In the genomic region with DNA sequence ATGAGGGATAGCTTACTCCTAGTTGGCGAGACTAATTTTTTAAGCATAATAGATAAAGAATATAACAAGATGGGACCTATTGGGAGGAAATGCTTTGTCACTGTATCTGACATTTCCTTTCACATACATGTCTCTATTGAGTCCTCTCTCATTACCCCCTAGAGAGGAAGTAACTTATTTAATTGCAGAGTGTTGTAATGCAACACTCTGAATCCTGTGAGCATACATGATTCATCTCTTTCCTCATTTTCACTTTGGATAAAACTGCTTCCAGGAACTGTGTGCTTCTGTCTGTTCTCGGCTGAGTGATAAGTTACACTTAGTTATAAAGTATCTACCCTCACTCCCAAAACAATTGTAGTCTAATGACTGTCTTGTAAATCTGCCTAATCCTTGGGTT, we compare ENCODE assay signal across 21 cellular contexts.
DNase-seq lines count a peak whose midpoint lies in the region; ATAC-seq, FAIRE-seq and TF ChIP-seq lines count a peak whose summit lies in the region.
"Had no signal": no experiment of that assay in that cellular context is flagged by ENCODE, and none has a peak within 500 bp of the region (broad histone marks: within the 10 kb centered on the region; RNA-seq: fewer than 3 reads in every experiment).

No MANE protein-coding gene starts in this region.

- H3K27ac ChIP-seq in H1 (ENCODE audit: low read depth, low read length) = no peak overlapping the region
- no peak overlapping the region for H3K27ac ChIP-seq in mesenchymal stem cell (ENCODE audit: low read length, poor library complexity, severe bottlenecking)
- H3K27ac ChIP-seq in suprapubic skin = no peak overlapping the region
- H3K27ac ChIP-seq: colonic mucosa, heart right ventricle, SJCRH30 had no signal

- H4K91ac ChIP-seq in H1 (replicated peaks; ENCODE audit: insufficient read length, low read length) (peak overlapping the region; percentile 26), mesenchymal stem cell (ENCODE audit: low read length) (no peak overlapping the region)

- H2BK20ac ChIP-seq in H1 (ENCODE audit: low read length) = 0 out of 2 replicates have a peak overlapping the region, but pooled peaks have one; percentile 62

- H2BK12ac ChIP-seq in H1 (ENCODE audit: low read depth, low read length) = no peak overlapping the region
- no peak overlapping the region for H2BK12ac ChIP-seq in mesenchymal stem cell (ENCODE audit: low read length in 2 of 2)

- H3K23me2 ChIP-seq in H1 (ENCODE audit: low read depth, low read length) = no peaks in the 10 kb centered on the region

- H3K9me3 ChIP-seq in H1 (ENCODE audit: insufficient read depth in 2 of 2, low read depth in 1 of 2, low read length in 1 of 2) (no peaks in the 10 kb centered on the region), mesenchymal stem cell (ENCODE audit: control insufficient read depth, low read length) (no peaks in the 10 kb centered on the region), suprapubic skin (no peaks in the 10 kb centered on the region)
- H3K9me3 ChIP-seq: colonic mucosa, SJCRH30 had no signal

- H2BK120ac ChIP-seq in H1 (replicated peaks; ENCODE audit: low read depth, low read length) = no peak overlapping the region
- H2BK120ac ChIP-seq in mesenchymal stem cell (ENCODE audit: low read depth, low read length) = no peak overlapping the region

- no peaks in the 10 kb centered on the region for H3K36me3 Mint-ChIP-seq in activated T-helper 17 cell treated with anti-CD3 and anti-CD28 coated beads, Interleukin-2, amount 50 U/mL, for 72 hours (ENCODE audit: low read depth)
- H3K36me3 Mint-ChIP-seq: activated CD8-positive, alpha-beta memory T cell treated with anti-CD3 and anti-CD28 coated beads, Interleukin-2, amount 10 ng/mL, durations not matched to agents 7 days and 5 days; IgD-negative memory B cell had no signal

- H3K4me2 ChIP-seq in H1 (ENCODE audit: insufficient read depth in 1 of 2, low read depth in 2 of 2, low read length in 2 of 2) (0 out of 4 replicates have a peak overlapping the region, but pooled peaks of 1 of the 2 experiments have one; percentile 9), mesenchymal stem cell (ENCODE audit: low read length, poor library complexity, severe bottlenecking) (no peak overlapping the region)

- H3K79me1 ChIP-seq in H1 (ENCODE audit: low read depth, low read length) (no peaks in the 10 kb centered on the region), mesenchymal stem cell (replicated peaks; ENCODE audit: low read length, poor library complexity, severe bottlenecking) (no peaks in the 10 kb centered on the region)

- no peak overlapping the region for H3K23ac ChIP-seq in H1 (ENCODE audit: insufficient read length)
- no peak overlapping the region for H3K23ac ChIP-seq in mesenchymal stem cell (ENCODE audit: low read length in 2 of 2)

- H3K79me2 ChIP-seq in H1 (ENCODE audit: control insufficient read depth in 1 of 2, insufficient read depth in 2 of 2, low read length in 2 of 2) = no peaks in the 10 kb centered on the region

- no peak overlapping the region; the same call in 1 of the 2 replicates for H3K18ac ChIP-seq in H1 (ENCODE audit: extremely low read depth, low read length)
- no peak overlapping the region for H3K18ac ChIP-seq in mesenchymal stem cell (ENCODE audit: low read depth in 1 of 2, low read length in 2 of 2)

- H3K4me3 Mint-ChIP-seq in activated T-helper 17 cell treated with anti-CD3 and anti-CD28 coated beads, Interleukin-2, amount 50 U/mL, for 72 hours = no peak overlapping the region
- H3K4me3 Mint-ChIP-seq: activated CD8-positive, alpha-beta memory T cell treated with anti-CD3 and anti-CD28 coated beads, Interleukin-2, amount 10 ng/mL, durations not matched to agents 7 days and 5 days; IgD-negative memory B cell; T-helper 2 cell treated with Interferon-gamma antibody and Interleukin-4, amounts not matched to agents 5 μg/mL and 100 μg/mL, for 36 hours had no signal

- 89% methylated on average over 2 of the region's 2 CpGs; no CpG with 5 or more reads in 1 of the 2 experiments for WGBS in H1 (ENCODE audit: extremely low coverage in 1 of 2, insufficient coverage in 1 of 2, insufficient read length in 1 of 2, insufficient replicate concordance in 2 of 2, low coverage in 1 of 2, low lambda C conversion rate in 2 of 2, missing lambda C conversion rate in 1 of 2), 2 experiments
- WGBS in mesenchymal stem cell = 74% methylated on average over 2 of the region's 2 CpGs
- WGBS in suprapubic skin = 64% methylated on average over 2 of the region's 2 CpGs

- no peaks in the 10 kb centered on the region for H3K27me3 Mint-ChIP-seq in activated T-helper 17 cell treated with anti-CD3 and anti-CD28 coated beads, Interleukin-2, amount 50 U/mL, for 72 hours
- H3K27me3 Mint-ChIP-seq: activated CD8-positive, alpha-beta memory T cell treated with anti-CD3 and anti-CD28 coated beads, Interleukin-2, amount 10 ng/mL, durations not matched to agents 7 days and 5 days; IgD-negative memory B cell had no signal

- H2BK15ac ChIP-seq in H1 (ENCODE audit: low read length) (no peak overlapping the region), mesenchymal stem cell (ENCODE audit: low read depth, poor library complexity, severe bottlenecking) (no peak overlapping the region)

- H3K27ac Mint-ChIP-seq in activated T-helper 17 cell treated with anti-CD3 and anti-CD28 coated beads, Interleukin-2, amount 50 U/mL, for 72 hours = no peak overlapping the region
- H3K27ac Mint-ChIP-seq: activated CD8-positive, alpha-beta memory T cell treated with anti-CD3 and anti-CD28 coated beads, Interleukin-2, amount 10 ng/mL, durations not matched to agents 7 days and 5 days; IgD-negative memory B cell; T-helper 2 cell treated with Interferon-gamma antibody and Interleukin-4, amounts not matched to agents 5 μg/mL and 100 μg/mL, for 36 hours had no signal

- TF ChIP-seq CTCF in H1 (IDR thresholded peaks at IDR 0.05; ENCODE audit: control extremely low read depth in 1 of 3, insufficient read depth in 1 of 3, low read depth in 1 of 3, low read length in 3 of 3) (no peak), suprapubic skin (IDR thresholded peaks at IDR 0.05) (no peak)

- CTCF ChIA-PET in H1 (lab: Charles Lee; ENCODE audit: partially characterized antibody) = interaction anchor here (0.5 kb wide), 1 partner anchor 804 kb away, joined by 3 read pairs; no protein-coding TSS in a partner anchor

- no peak overlapping the region for H4K8ac ChIP-seq in H1 (ENCODE audit: extremely low read depth, insufficient read depth, low read length)
- no peak overlapping the region for H4K8ac ChIP-seq in mesenchymal stem cell (ENCODE audit: low read length)

- no peaks in the 10 kb centered on the region for H3K4me1 Mint-ChIP-seq in activated T-helper 17 cell treated with anti-CD3 and anti-CD28 coated beads, Interleukin-2, amount 50 U/mL, for 72 hours
- H3K4me1 Mint-ChIP-seq: activated CD8-positive, alpha-beta memory T cell treated with anti-CD3 and anti-CD28 coated beads, Interleukin-2, amount 10 ng/mL, durations not matched to agents 7 days and 5 days; IgD-negative memory B cell had no signal

- POLR2A ChIA-PET in H1 (lab: Charles Lee; ENCODE audit: partially characterized antibody) = no interaction called here

- H3K4me3 ChIP-seq in H1 (ENCODE audit: extremely low read depth in 1 of 4, insufficient read depth in 2 of 4, low read depth in 3 of 4, low read length in 4 of 4) (no peak overlapping the region), mesenchymal stem cell (ENCODE audit: insufficient read depth in 1 of 2, low read depth in 1 of 2, low read length in 2 of 2) (no peak overlapping the region), suprapubic skin (no peak overlapping the region)
- H3K4me3 ChIP-seq: colonic mucosa, heart right ventricle, SJCRH30 had no signal

- DNase-seq in GM04503 (ENCODE audit: low read depth) = peak; percentile 0
- DNase-seq in MV-4-11 (lab: John Stamatoyannopoulos, UW) = peak; percentile 36
- DNase-seq in H1 (ENCODE audit: low read depth in 1 of 2, low spot score in 2 of 2) = no peak
- DNase-seq in mesenchymal stem cell = peak; percentile 1
- DNase-seq in DMS114 treated with DMSO at 0.1 percent for 48 hours (lab: John Stamatoyannopoulos, UW; ENCODE audit: unreplicated experiment) = no peak
- DNase-seq in suprapubic skin (ENCODE audit: low spot score in 2 of 2) = no peak
- DNase-seq: activated CD4-positive, CD25-positive, alpha-beta regulatory T cell treated with anti-CD3 and anti-CD28 coated beads, Interleukin-2, amount 50 U/mL, for 72 hours; activated CD8-positive, alpha-beta memory T cell treated with anti-CD3 and anti-CD28 coated beads, Interleukin-2, amount 10 ng/mL, durations not matched to agents 7 days and 5 days; activated gamma-delta T cell treated with Interleukin-2 at 50 U/mL for 16 hours; colonic mucosa; heart right ventricle; NCI-H1417 treated with DMSO at 0.1 percent for 48 hours; NCI-H226; NK-92 treated with Interleukin-12 subunit alpha and Interleukin-12 subunit beta, amount 100 ng/mL, for 24 hours; SJCRH30 had no signal

- no peak overlapping the region for H2AFZ ChIP-seq in H1 (ENCODE audit: low read length)
- H2AFZ ChIP-seq in mesenchymal stem cell (ENCODE audit: low read depth, low read length) = no peak overlapping the region

- H3K36me3 ChIP-seq in H1 (ENCODE audit: control insufficient read depth in 2 of 4, insufficient read depth in 4 of 4, low read length in 3 of 4) = no peaks in the 10 kb centered on the region; a peak in 1 of 8 replicates
- H3K36me3 ChIP-seq in mesenchymal stem cell (ENCODE audit: control insufficient read depth in 1 of 2, insufficient read depth in 2 of 2, low read depth in 1 of 2, low read length in 2 of 2) = no peaks in the 10 kb centered on the region
- no peaks in the 10 kb centered on the region for H3K36me3 ChIP-seq in suprapubic skin
- H3K36me3 ChIP-seq: colonic mucosa, heart right ventricle, SJCRH30 had no signal

- TF ChIP-seq POLR2A in H1 (IDR thresholded peaks at IDR 0.05; ENCODE audit: control extremely low read depth in 1 of 2, low read depth in 2 of 2, low read length in 2 of 2) = no peak
- TF ChIP-seq POLR2A in suprapubic skin (IDR thresholded peaks at IDR 0.05) = no peak

- H2AK5ac ChIP-seq in H1 (ENCODE audit: low read depth, low read length) (no peak overlapping the region), mesenchymal stem cell (ENCODE audit: low read length, severe bottlenecking) (no peak overlapping the region)

- H3K14ac ChIP-seq in H1 (ENCODE audit: insufficient read length) = no peak overlapping the region
- no peak overlapping the region for H3K14ac ChIP-seq in mesenchymal stem cell (ENCODE audit: low read length in 2 of 2)

- H3K4me1 ChIP-seq in H1 (replicated peaks in 1 of 4; ENCODE audit: control insufficient read depth in 3 of 4, insufficient read depth in 4 of 4, low read length in 3 of 4) = peaks cover 0 to 17% (median 3%) of the 10 kb centered on the region in 4 experiments; a peak in 4 of 7 replicates
- H3K4me1 ChIP-seq in mesenchymal stem cell (ENCODE audit: control insufficient read depth, insufficient read depth, low read depth, low read length) = peaks cover 1% of the 10 kb centered on the region
- H3K4me1 ChIP-seq in suprapubic skin = no peaks in the 10 kb centered on the region
- H3K4me1 ChIP-seq: colonic mucosa, heart right ventricle, SJCRH30 had no signal

- H3K9ac ChIP-seq in H1 (replicated peaks in 1 of 4; ENCODE audit: extremely low read depth in 1 of 4, low read depth in 3 of 4, low read length in 3 of 4) = no peak overlapping the region
- no peak overlapping the region for H3K9ac ChIP-seq in mesenchymal stem cell (ENCODE audit: low read length)

- no peak overlapping the region; the same call in 1 of the 2 replicates for H2BK5ac ChIP-seq in H1 (ENCODE audit: low read depth, low read length)
- H2BK5ac ChIP-seq in mesenchymal stem cell (ENCODE audit: low read depth, low read length, poor library complexity, severe bottlenecking) = no peak overlapping the region

- no peaks in the 10 kb centered on the region for H4K20me1 ChIP-seq in H1 (replicated peaks in 1 of 2; ENCODE audit: control insufficient read depth in 1 of 2, insufficient read depth in 2 of 2, low read length in 2 of 2)

- TF ChIP-seq RAD21 in H1 (IDR thresholded peaks at IDR 0.05 in 1 of 2, conservative IDR thresholded peaks at IDR 0.05 in 1 of 2; ENCODE audit: low read depth in 2 of 2, low read length in 2 of 2) = no peak

- no peak overlapping the region for H4K5ac ChIP-seq in H1 (ENCODE audit: insufficient read length, low read depth, low read length)

- H3K27me3 ChIP-seq in H1 (replicated peaks in 1 of 4; ENCODE audit: control insufficient read depth in 3 of 4, extremely low read depth in 1 of 4, insufficient read depth in 3 of 4, low read length in 3 of 4) (no peaks in the 10 kb centered on the region), mesenchymal stem cell (ENCODE audit: control insufficient read depth in 1 of 2, insufficient read depth in 1 of 2, low read length in 2 of 2) (no peaks in the 10 kb centered on the region), suprapubic skin (no peaks in the 10 kb centered on the region)
- H3K27me3 ChIP-seq: colonic mucosa, heart right ventricle, SJCRH30 had no signal

- H3K4ac ChIP-seq in H1 (replicated peaks; ENCODE audit: insufficient read length, low read depth, low read length) (no peak overlapping the region), mesenchymal stem cell (ENCODE audit: low read depth in 1 of 2, low read length in 2 of 2) (no peak overlapping the region)

- no peak for FAIRE-seq in H1 (lab: Jason Lieb, UNC)
- FAIRE-seq: astrocyte, keratinocyte had no signal

- no peak for ATAC-seq in activated T-helper 17 cell treated with anti-CD3 and anti-CD28 coated beads, Interleukin-2, amount 50 U/mL, for 72 hours (replicated peaks)
- no peak for ATAC-seq in HG03097 (IDR thresholded peaks at IDR 0.05; ENCODE audit: low FRiP score, unreplicated experiment)
- ATAC-seq: activated CD8-positive, alpha-beta memory T cell treated with anti-CD3 and anti-CD28 coated beads, Interleukin-2, amount 10 ng/mL, durations not matched to agents 7 days and 5 days; heart right ventricle had no signal

- no peaks in the 10 kb centered on the region for H3K9me3 Mint-ChIP-seq in activated T-helper 17 cell treated with anti-CD3 and anti-CD28 coated beads, Interleukin-2, amount 50 U/mL, for 72 hours
- H3K9me3 Mint-ChIP-seq: T-helper 2 cell treated with Interferon-gamma antibody and Interleukin-4, amounts not matched to agents 5 μg/mL and 100 μg/mL, for 36 hours had no signal

- TF ChIP-seq EP300 in H1 (IDR thresholded peaks at IDR 0.05; ENCODE audit: borderline replicate concordance in 1 of 2, low read depth in 2 of 2, low read length in 2 of 2) = no peak
- TF ChIP-seq EP300 in suprapubic skin (IDR thresholded peaks at IDR 0.05) = no peak

- H3K56ac ChIP-seq in H1 (replicated peaks; ENCODE audit: insufficient read length, low read depth, low read length) = no peak overlapping the region

Comparison
In these comparisons a context has a peak if more than half of its experiments do, and no peak if none do; other contexts are left out.
1. DNase-seq: peak in GM04503 (single experiment), MV-4-11 (single experiment) and mesenchymal stem cell (single experiment); none in H1 (0 of 2), DMS114 treated with DMSO at 0.1 percent for 48 hours (single experiment) and suprapubic skin (0 of 2).